Comparison of ENCODE assay signal across 8 cellular contexts in genomic region chr14:75274899-75275569, GRCh38. TPM values are rescaled to one million over a fixed set of nuclear protein-coding genes. Genes with fewer than 3 reads are reported as not detected.
DNase-seq lines count a peak whose midpoint lies in the region; ATAC-seq and TF ChIP-seq lines count a peak whose summit lies in the region.

No MANE protein-coding gene starts in this region.

- H3K27ac Mint-ChIP-seq in MCF 10A (ENCODE audit: low read depth, unreplicated experiment) = peak overlapping the region; percentile 17

- H3K9ac ChIP-seq in mammary epithelial cell (ENCODE audit: insufficient read depth, low read length) = no peak overlapping the region
- H3K9ac ChIP-seq in mesenchymal stem cell (ENCODE audit: low read length) = no peak overlapping the region

- peak; percentile 82 for DNase-seq in MCF 10A (ENCODE audit: unreplicated experiment)
- no peak for DNase-seq in mammary epithelial cell
- DNase-seq in breast epithelium (ENCODE audit: low spot score in 2 of 2) = peak in 1 of 2 donors; percentile 68
- peak; percentile 97 for DNase-seq in mesenchymal stem cell
- DNase-seq in uterus = no peak
- no peak for DNase-seq in NCI-H226

- no peak overlapping the region for H3K23ac ChIP-seq in mesenchymal stem cell (ENCODE audit: low read length in 2 of 2)

- TF ChIP-seq POLR2A in breast epithelium (IDR thresholded peaks at IDR 0.05) = no peak
- TF ChIP-seq POLR2A in uterus (IDR thresholded peaks at IDR 0.05) = no peak

- H3K79me2 ChIP-seq in mammary epithelial cell (ENCODE audit: insufficient read depth, low read length) = peaks cover 14% of the 10 kb centered on the region

- TF ChIP-seq CTCF in MCF 10A (IDR thresholded peaks at IDR 0.05; ENCODE audit: unreplicated experiment) (no peak), mammary epithelial cell (conservative IDR thresholded peaks at IDR 0.05 in 1 of 2, IDR thresholded peaks at IDR 0.05 in 1 of 2; ENCODE audit: extremely low read depth in 1 of 2, insufficient read depth in 1 of 2, low read depth in 1 of 2, low read length in 2 of 2) (no peak), breast epithelium (IDR thresholded peaks at IDR 0.05) (no peak), uterus (IDR thresholded peaks at IDR 0.05) (no peak)

- peaks cover 23% of the 10 kb centered on the region for H3K4me1 Mint-ChIP-seq in MCF 10A (ENCODE audit: insufficient read depth, unreplicated experiment)

- H2BK5ac ChIP-seq in mesenchymal stem cell (ENCODE audit: low read depth, low read length, poor library complexity, severe bottlenecking) = no peak overlapping the region

- peaks cover 10% of the 10 kb centered on the region for H3K79me1 ChIP-seq in mesenchymal stem cell (replicated peaks; ENCODE audit: low read length, poor library complexity, severe bottlenecking)

- peak overlapping the region; percentile 1 for H3K4me3 Mint-ChIP-seq in MCF 10A (ENCODE audit: unreplicated experiment)

- no peak overlapping the region for H3K18ac ChIP-seq in mesenchymal stem cell (ENCODE audit: low read depth in 1 of 2, low read length in 2 of 2)

- dilution Hi-C loops in mammary epithelial cell (cut with HindIII; ENCODE audit: low sequenced_read_pairs) = no loop called here

- no peaks in the 10 kb centered on the region for H3K9me3 Mint-ChIP-seq in MCF 10A (ENCODE audit: unreplicated experiment)

- peaks cover 20% of the 10 kb centered on the region for H3K36me3 Mint-ChIP-seq in MCF 10A (ENCODE audit: insufficient read depth, unreplicated experiment)

- BruUV-seq in MCF 10A (replicated peaks; lab: Mats Ljungman, UMichigan) = no TSS peak
- no TSS peak for BruUV-seq in mammary epithelial cell (replicated peaks; lab: Mats Ljungman, UMichigan)

- peaks cover 7% of the 10 kb centered on the region for H4K20me1 ChIP-seq in mammary epithelial cell (ENCODE audit: insufficient read depth, low read length)

- H2BK12ac ChIP-seq in mesenchymal stem cell (ENCODE audit: low read length in 2 of 2) = peak overlapping the region in 1 of 2 experiments; percentile 11

- H3K27ac ChIP-seq in mammary epithelial cell (ENCODE audit: insufficient read depth, low read depth, low read length) = no peak overlapping the region
- peak overlapping the region; percentile 100 for H3K27ac ChIP-seq in breast epithelium
- no peak overlapping the region for H3K27ac ChIP-seq in mesenchymal stem cell (ENCODE audit: low read length, poor library complexity, severe bottlenecking)
- peak overlapping the region; percentile 98 to 99 for H3K27ac ChIP-seq in uterus

- H2BK15ac ChIP-seq in mesenchymal stem cell (ENCODE audit: low read depth, poor library complexity, severe bottlenecking) = no peak overlapping the region

- CTCF ChIA-PET in MCF 10A (lab: Yijun Ruan, JAX) (interaction anchor here (1.4 kb wide), 1 partner anchor 45 kb away, joined by 3 read pairs; no protein-coding TSS in a partner anchor), mammary epithelial cell (lab: Charles Lee; ENCODE audit: low non-redundant PET) (no interaction called here)

- H3K4me3 ChIP-seq in mammary epithelial cell (replicated peaks in 1 of 3; ENCODE audit: insufficient read depth in 1 of 3, low read depth in 2 of 3, low read length in 3 of 3) (no peak overlapping the region), breast epithelium (no peak overlapping the region), mesenchymal stem cell (ENCODE audit: insufficient read depth in 1 of 2, low read depth in 1 of 2, low read length in 2 of 2) (no peak overlapping the region), uterus (no peak overlapping the region)

- POLR2A ChIA-PET in MCF 10A (lab: Yijun Ruan, JAX) = interaction anchor here (0.6 to 8.8 kb wide), 5 partner anchors 20 to 150 kb away, joined by 3 to 402 read pairs (median 53); no protein-coding TSS in a partner anchor

- in situ Hi-C loops in mammary epithelial cell (cut with MboI; ENCODE audit: low sequenced_read_pairs in 2 of 2) = no loop called here

- H3K9me3 ChIP-seq in mammary epithelial cell (replicated peaks; ENCODE audit: insufficient read depth, low read length) (no peaks in the 10 kb centered on the region), breast epithelium (no peaks in the 10 kb centered on the region), mesenchymal stem cell (ENCODE audit: control insufficient read depth, low read length) (no peaks in the 10 kb centered on the region), uterus (no peaks in the 10 kb centered on the region)

- no peak overlapping the region for H4K91ac ChIP-seq in mesenchymal stem cell (ENCODE audit: low read length)

- ATAC-seq in GM21381 (IDR thresholded peaks at IDR 0.05; ENCODE audit: unreplicated experiment) (no peak), GM18858 (IDR thresholded peaks at IDR 0.05; ENCODE audit: unreplicated experiment) (no peak)

- H3K27me3 ChIP-seq in mammary epithelial cell (ENCODE audit: insufficient read depth, low read length) (no peaks in the 10 kb centered on the region), breast epithelium (no peaks in the 10 kb centered on the region), mesenchymal stem cell (ENCODE audit: control insufficient read depth in 1 of 2, insufficient read depth in 1 of 2, low read length in 2 of 2) (peaks cover 0 to 15% of the 10 kb centered on the region in 2 experiments), uterus (no peaks in the 10 kb centered on the region)

- H3K4me1 ChIP-seq in mammary epithelial cell (ENCODE audit: insufficient read depth, low read length) = peaks cover 15% of the 10 kb centered on the region
- H3K4me1 ChIP-seq in breast epithelium = no peaks in the 10 kb centered on the region
- peaks cover 21% of the 10 kb centered on the region for H3K4me1 ChIP-seq in mesenchymal stem cell (ENCODE audit: control insufficient read depth, insufficient read depth, low read depth, low read length)
- peaks cover 5 to 15% of the 10 kb centered on the region in 2 donors for H3K4me1 ChIP-seq in uterus

- H2BK120ac ChIP-seq in mesenchymal stem cell (ENCODE audit: low read depth, low read length) = no peak overlapping the region

- no peaks in the 10 kb centered on the region for H3K27me3 Mint-ChIP-seq in MCF 10A (ENCODE audit: insufficient read depth, unreplicated experiment)

- peak overlapping the region in 1 of 2 experiments; percentile 28 for H3K14ac ChIP-seq in mesenchymal stem cell (ENCODE audit: low read length in 2 of 2)

- WGBS in mammary epithelial cell (ENCODE audit: low coverage, missing lambda C conversion rate) = 73% methylated on average over 9 of the region's 9 CpGs
- 73% methylated on average over 9 of the region's 9 CpGs for WGBS in mesenchymal stem cell

- intact Hi-C loops in MCF 10A (cut with micrococcal nuclease) = loop anchor here (5.0 kb wide), 1 partner anchor 128 kb away; no protein-coding TSS in a partner anchor
- intact Hi-C loops in mammary epithelial cell (cut with micrococcal nuclease) = loop anchor here (5.0 kb wide), 2 partner anchors 33 to 128 kb away; no protein-coding TSS in a partner anchor
- intact Hi-C loops in breast epithelium (cut with DNase I; ENCODE audit: low total_unique reads) = no loop called here
- intact Hi-C loops in uterus (cut with DNase I; ENCODE audit: low total_unique reads) = no loop called here

- no peak overlapping the region for H3K4me2 ChIP-seq in mammary epithelial cell (ENCODE audit: insufficient read depth, low read depth, low read length)
- no peak overlapping the region for H3K4me2 ChIP-seq in mesenchymal stem cell (ENCODE audit: low read length, poor library complexity, severe bottlenecking)

- no peak overlapping the region for H2AK5ac ChIP-seq in mesenchymal stem cell (ENCODE audit: low read length, severe bottlenecking)

- H2AFZ ChIP-seq in mammary epithelial cell (ENCODE audit: low read depth, low read length) (no peak overlapping the region), mesenchymal stem cell (ENCODE audit: low read depth, low read length) (no peak overlapping the region)

- no peak overlapping the region for H3K4ac ChIP-seq in mesenchymal stem cell (ENCODE audit: low read depth in 1 of 2, low read length in 2 of 2)

- peaks cover 1% of the 10 kb centered on the region for H3K36me3 ChIP-seq in mammary epithelial cell (ENCODE audit: insufficient read depth, low read length)
- H3K36me3 ChIP-seq in breast epithelium = no peaks in the 10 kb centered on the region
- H3K36me3 ChIP-seq in mesenchymal stem cell (ENCODE audit: control insufficient read depth in 1 of 2, insufficient read depth in 2 of 2, low read depth in 1 of 2, low read length in 2 of 2) = peaks cover under 1 to 2% of the 10 kb centered on the region in 2 experiments
- H3K36me3 ChIP-seq in uterus = no peaks in the 10 kb centered on the region

- H4K8ac ChIP-seq in mesenchymal stem cell (ENCODE audit: low read length) = no peak overlapping the region

RNA-seq across cellular contexts. Expression of gene FOS, which starts 3.6 kb away (rescaled TPM):
- total RNA-seq in MCF 10A (2022) = 73.1 and 139 TPM in 2 replicates
- total RNA-seq in mammary epithelial cell = 100 to 1,000 TPM in 1 of 2 donors, 10 to 100 TPM in 1; 78.5 to 204 TPM
- polyA plus RNA-seq in mammary epithelial cell = 89.9 TPM
- polyA minus RNA-seq in mammary epithelial cell = 233 TPM
- total RNA-seq in breast epithelium = 100 to 1,000 TPM; 398 to 629 (median 549) TPM
- polyA plus RNA-seq in mesenchymal stem cell (2013, experiment 1 of 2) = 587 TPM
- 551 TPM for polyA plus RNA-seq in mesenchymal stem cell (2013, experiment 2 of 2)
- 1,000 to 10,000 TPM in 1 of 4 donors, 100 to 1,000 TPM in 2, 10 to 100 TPM in 1; 29.2 to 1,111 (median 137) TPM for total RNA-seq in uterus

Comparison
In these comparisons a context has a peak if more than half of its experiments do, and no peak if none do; other contexts are left out.
1. DNase-seq: peak in MCF 10A (single experiment) and mesenchymal stem cell (single experiment); none in mammary epithelial cell (single experiment), uterus (0 of 2) and NCI-H226 (single experiment).
2. H3K27ac ChIP-seq: peak in breast epithelium (2 of 2) and uterus (2 of 2); none in mammary epithelial cell (single experiment) and mesenchymal stem cell (single experiment).
3. intact Hi-C loops: an anchor here in MCF 10A (5.0 kb wide) and mammary epithelial cell (5.0 kb wide); none called in breast epithelium and uterus.